8 cellular contexts compared by ENCODE assay signal in the genomic region with DNA sequence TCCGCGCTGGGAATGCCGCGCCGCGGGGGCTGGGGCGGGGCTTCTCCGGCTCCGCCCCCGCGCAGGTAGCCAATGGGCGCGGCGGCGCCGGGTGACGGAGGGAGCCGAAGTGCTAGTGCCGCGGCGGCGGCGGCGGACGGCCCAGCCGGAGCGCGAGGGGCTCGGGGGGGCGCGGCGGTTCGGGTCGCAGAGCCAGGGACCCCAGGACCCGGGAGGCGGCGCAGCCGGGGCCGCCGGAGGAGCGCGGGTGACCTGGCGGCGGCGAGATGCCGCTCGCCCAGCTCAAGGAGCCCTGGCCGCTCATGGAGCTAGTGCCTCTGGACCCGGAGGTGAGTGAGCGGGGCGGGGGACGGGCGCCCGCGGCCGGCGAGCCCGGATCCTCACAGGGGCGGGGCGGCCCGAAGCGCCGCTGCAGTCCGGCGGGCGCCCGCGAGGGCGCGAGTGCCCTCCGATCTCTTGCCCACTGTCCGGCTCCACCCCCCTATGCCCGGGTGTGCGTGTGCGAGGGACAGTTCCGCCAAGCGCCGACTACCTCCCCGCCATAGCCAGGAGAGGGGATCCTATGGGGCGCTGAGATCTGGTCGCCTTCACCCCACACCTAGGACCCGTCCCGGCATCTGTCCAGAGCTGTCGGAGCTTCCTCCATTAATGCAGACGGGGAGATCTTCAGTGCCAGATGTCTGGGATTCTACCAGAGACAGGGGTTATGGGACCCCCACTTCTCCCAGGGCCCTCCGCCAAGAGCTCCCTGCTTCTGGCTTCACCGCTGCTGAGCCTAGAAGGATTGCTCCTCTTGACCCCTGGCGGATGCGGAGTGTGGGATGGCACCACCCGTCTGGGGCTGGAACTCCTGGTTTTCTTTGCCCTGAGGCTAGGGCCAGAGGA. TPM values are rescaled to one million over a fixed set of nuclear protein-coding genes. Genes with fewer than 3 reads are reported as not detected.
DNase-seq lines count a peak whose midpoint lies in the region; FAIRE-seq and TF ChIP-seq lines count a peak whose summit lies in the region.

RPS6KA1 (plus strand) TSS at position 107 of the 885 bp plus-strand sequence; CDS start at position 267, 160 bp downstream.

- H3K4me1 Mint-ChIP-seq in T-helper 1 cell treated with Interleukin-12 subunit alpha and Interleukin-12 subunit beta and Interleukin-4 antibody, amounts not matched to agents 30 μg/mL and 1 μg/mL, for 36 hours (ENCODE audit: low read depth) = peaks cover 32% of the 10 kb centered on the region

- no peaks in the 10 kb centered on the region for H3K9me3 Mint-ChIP-seq in T-helper 1 cell treated with Interleukin-12 subunit alpha and Interleukin-12 subunit beta and Interleukin-4 antibody, amounts not matched to agents 30 μg/mL and 1 μg/mL, for 36 hours

- H3K36me3 ChIP-seq in ascending aorta (no peaks in the 10 kb centered on the region), rectal smooth muscle tissue (ENCODE audit: control insufficient read depth, insufficient read depth, low read length) (no peaks in the 10 kb centered on the region)

- no peak for FAIRE-seq in H54 (lab: Jason Lieb, UNC)

- TF ChIP-seq POLR2A in H54 (IDR thresholded peaks at IDR 0.05; ENCODE audit: low read depth, low read length) = peak; percentile 28; the same call in 1 of the 2 replicates

- CTCF ChIA-PET in GM10248 (lab: Yijun Ruan, JAX) = interaction anchor here (0.7 to 13.3 kb wide), 6 partner anchors 10 to 162 kb away, joined by 3 to 146 read pairs (median 4); no protein-coding TSS in a partner anchor

- peak within 1 kb of the TSS; percentile 54 for H3K9ac ChIP-seq in rectal smooth muscle tissue (ENCODE audit: low read length)

- H3K9me3 ChIP-seq in ascending aorta = no peaks in the 10 kb centered on the region

- H3K27ac ChIP-seq in ascending aorta (no peak within 1 kb of the TSS), rectal smooth muscle tissue (ENCODE audit: low read depth, low read length) (no peak within 1 kb of the TSS)

- H3K27ac Mint-ChIP-seq in T-helper 1 cell treated with Interleukin-12 subunit alpha and Interleukin-12 subunit beta and Interleukin-4 antibody, amounts not matched to agents 30 μg/mL and 1 μg/mL, for 36 hours = peak within 1 kb of the TSS; percentile 78

- peak within 1 kb of the TSS; percentile 94 for H3K4me3 Mint-ChIP-seq in T-helper 1 cell treated with Interleukin-12 subunit alpha and Interleukin-12 subunit beta and Interleukin-4 antibody, amounts not matched to agents 30 μg/mL and 1 μg/mL, for 36 hours

- intact Hi-C loops in ascending aorta (cut with DNase I) = no loop called here

- no peaks in the 10 kb centered on the region for H3K36me3 Mint-ChIP-seq in T-helper 1 cell treated with Interleukin-12 subunit alpha and Interleukin-12 subunit beta and Interleukin-4 antibody, amounts not matched to agents 30 μg/mL and 1 μg/mL, for 36 hours (ENCODE audit: low read depth)

- H3K27me3 ChIP-seq in ascending aorta = no peaks in the 10 kb centered on the region
- no peaks in the 10 kb centered on the region for H3K27me3 ChIP-seq in rectal smooth muscle tissue (ENCODE audit: control insufficient read depth, insufficient read depth, low read length)

- peaks cover 0 to 4% of the 10 kb centered on the region in 2 donors for H3K4me1 ChIP-seq in ascending aorta
- H3K4me1 ChIP-seq in rectal smooth muscle tissue (ENCODE audit: control insufficient read depth, insufficient read depth, low read length) = no peaks in the 10 kb centered on the region

- DNase-seq in GM10248 (ENCODE audit: extremely low spot score) (peak; percentile 91), H54 (ENCODE audit: insufficient read length, low spot score) (peak; percentile 65), M059J (ENCODE audit: low read depth) (peak; percentile 64), ascending aorta (ENCODE audit: low spot score in 2 of 2) (no peak), hepatic stellate cell (ENCODE audit: low spot score) (peak; percentile 88), OCI-M2 (lab: John Stamatoyannopoulos, UW; ENCODE audit: unreplicated experiment) (no peak)

- H3K4me3 ChIP-seq in ascending aorta (peak within 1 kb of the TSS; percentile 85 to 95), rectal smooth muscle tissue (ENCODE audit: low read length) (peak within 1 kb of the TSS; percentile 73)

- POLR2A ChIA-PET in GM10248 (lab: Yijun Ruan, JAX) = interaction anchor here (0.6 kb wide), 1 partner anchor 36 kb away, joined by 4 read pairs; no protein-coding TSS in a partner anchor

- H3K27me3 Mint-ChIP-seq in T-helper 1 cell treated with Interleukin-12 subunit alpha and Interleukin-12 subunit beta and Interleukin-4 antibody, amounts not matched to agents 30 μg/mL and 1 μg/mL, for 36 hours (ENCODE audit: low read depth) = peaks cover 6% of the 10 kb centered on the region

- TF ChIP-seq CTCF in GM10248 (IDR thresholded peaks at IDR 0.05; ENCODE audit: control extremely low read depth, extremely low read depth, low read depth, missing control alignments) (no peak), ascending aorta (IDR thresholded peaks at IDR 0.05) (peak in 1 of 3 experiments; percentile 3)

RNA-seq across cellular contexts. Expression of gene RPS6KA1, which starts in this region (rescaled TPM):
- 24.8 and 34.2 TPM in 2 replicates for total RNA-seq in M059J (2014; rRNA removed; shearing (Covaris generic))
- 9.6 TPM for total RNA-seq in ascending aorta

Comparison
In these comparisons a context has a peak if more than half of its experiments do, and no peak if none do; other contexts are left out.
1. DNase-seq: peak in GM10248 (single experiment), H54 (single experiment), M059J (single experiment) and hepatic stellate cell (single experiment); none in ascending aorta (0 of 2) and OCI-M2 (single experiment).